Comparison of ENCODE assay signal across 24 cellular contexts in genomic region chr4:8910100-8910821, GRCh38. TPM values are rescaled to one million over a fixed set of nuclear protein-coding genes. Genes with fewer than 3 reads are reported as not detected.
A peak's percentile ranks its signal among the peaks of the same experiment; 100 is the strongest.
DNase-seq lines count a peak whose midpoint lies in the region; ATAC-seq and TF ChIP-seq lines count a peak whose summit lies in the region.
"Had no signal": no experiment of that assay in that cellular context is flagged by ENCODE, and none has a peak within 500 bp of the region (broad histone marks: within the 10 kb centered on the region; RNA-seq: fewer than 3 reads in every experiment).

No MANE protein-coding gene starts in this region.

- ATAC-seq in SK-N-SH treated with all-trans-retinoic acid at 6 μM for 48 hours, result no peak
- ATAC-seq in left lobe of liver, result no peak
- ATAC-seq in GM21825 (IDR thresholded peaks at IDR 0.05; ENCODE audit: unreplicated experiment), result no peak
- no peak for ATAC-seq in GM18909 (IDR thresholded peaks at IDR 0.05; ENCODE audit: poor library complexity, unreplicated experiment)

- H3K27ac ChIP-seq in SK-N-SH (ENCODE audit: low read depth in 2 of 2, low read length in 1 of 2) (no peak overlapping the region), stomach (no peak overlapping the region)
- H3K27ac ChIP-seq: 22Rv1, brain microvascular endothelial cell, neural progenitor cell, thyroid gland had no signal

- TF ChIP-seq CTCF in SK-N-SH (IDR thresholded peaks at IDR 0.05) (no peak), stomach (IDR thresholded peaks at IDR 0.05) (no peak)

- DNase-seq in SK-N-SH (peak; percentile 47), H7 (peak; percentile 53), left lobe of liver (ENCODE audit: low spot score) (peak; percentile 22), stomach (peak; percentile 23), activated T-cell treated with anti-CD3 and anti-CD28 coated beads for 4 hours (no peak)
- DNase-seq: activated CD4-positive, alpha-beta memory T cell treated with anti-CD3 and anti-CD28 coated beads for 36 hours; brain microvascular endothelial cell; foreskin melanocyte; midbrain; NCI-H774; SIG-M5; stimulated activated CD4-positive, alpha-beta T cell treated with anti-CD3 and anti-CD28 coated beads, Interleukin-15, amount 100 ng/mL, for 24 hours; thyroid gland had no signal

- H2AFZ ChIP-seq in SK-N-SH (ENCODE audit: low read depth), result no peak overlapping the region
- H2AFZ ChIP-seq: neural progenitor cell had no signal

- no peak for TF ChIP-seq POLR2A in stomach (IDR thresholded peaks at IDR 0.05)

- no peak overlapping the region for H3K4me2 ChIP-seq in SK-N-SH
- H3K4me2 ChIP-seq: neural progenitor cell had no signal

- H3K4me3 ChIP-seq in SK-N-SH (ENCODE audit: low read depth in 2 of 2, low read length in 1 of 2) (no peak overlapping the region), H7 (ENCODE audit: insufficient read depth, low read depth, low read length) (no peak overlapping the region), stomach (no peak overlapping the region)
- H3K4me3 ChIP-seq: HAP-1, neural progenitor cell, thyroid gland had no signal

- no peaks in the 10 kb centered on the region for H3K36me3 ChIP-seq in SK-N-SH (replicated peaks in 1 of 2; ENCODE audit: control insufficient read depth in 1 of 2, insufficient read depth in 2 of 2, low read length in 1 of 2)
- H3K36me3 ChIP-seq in H7 (replicated peaks; ENCODE audit: control insufficient read depth, insufficient read depth, low read length), result no peaks in the 10 kb centered on the region
- H3K36me3 ChIP-seq in stomach, result no peaks in the 10 kb centered on the region
- H3K36me3 ChIP-seq: brain microvascular endothelial cell, HAP-1, neural progenitor cell, thyroid gland had no signal

- H3K27me3 ChIP-seq in SK-N-SH (ENCODE audit: insufficient read depth) (no peaks in the 10 kb centered on the region), H7 (ENCODE audit: control insufficient read depth, insufficient read depth, low read length) (no peaks in the 10 kb centered on the region; the same call in 1 of the 2 replicates), stomach (peaks cover 0 to 90% (median 6%) of the 10 kb centered on the region in 3 donors)
- H3K27me3 ChIP-seq: brain microvascular endothelial cell, thyroid gland had no signal

- H3F3A ChIP-seq in SK-N-SH (replicated peaks; ENCODE audit: insufficient read depth), result no peaks in the 10 kb centered on the region

- H3K9me2 ChIP-seq in SK-N-SH, result no peaks in the 10 kb centered on the region

- POLR2A ChIA-PET in SK-N-SH (lab: Yijun Ruan, JAX), result no interaction called here

- TF ChIP-seq EP300 in SK-N-SH (IDR thresholded peaks at IDR 0.05; ENCODE audit: borderline replicate concordance in 1 of 2, low read depth in 1 of 2, low read length in 1 of 2) (no peak), stomach (IDR thresholded peaks at IDR 0.05) (no peak)

- no peak overlapping the region for H3K9ac ChIP-seq in SK-N-SH
- H3K9ac ChIP-seq: neural progenitor cell had no signal

- no peaks in the 10 kb centered on the region for H3K9me3 ChIP-seq in SK-N-SH
- H3K9me3 ChIP-seq in stomach, result no peaks in the 10 kb centered on the region
- H3K9me3 ChIP-seq: HAP-1, thyroid gland had no signal

- H3K79me2 ChIP-seq in SK-N-SH (ENCODE audit: insufficient read depth), result no peaks in the 10 kb centered on the region

- no peak for TF ChIP-seq RAD21 in SK-N-SH (IDR thresholded peaks at IDR 0.05; ENCODE audit: low read length)

- CTCF ChIA-PET in SK-N-SH (lab: Yijun Ruan, JAX), result interaction anchor here (1.5 to 3.0 kb wide), 3 partner anchors 8 to 303 kb away, joined by 3 to 15 read pairs (median 13); no protein-coding TSS in a partner anchor

- WGBS in SK-N-SH (ENCODE audit: low lambda C conversion rate), result 56% methylated on average over 19 of the region's 30 CpGs
- 74 to 84% (median 76%) methylated on average over 14 to 30 of the region's 30 CpGs for WGBS in stomach, 5 donors

- H3K4me1 ChIP-seq in SK-N-SH (ENCODE audit: control insufficient read depth in 1 of 2, insufficient read depth in 2 of 2, low read depth in 1 of 2, low read length in 1 of 2) (peaks cover 0 to 15% of the 10 kb centered on the region in 2 experiments; a peak in 1 of 4 replicates), stomach (no peaks in the 10 kb centered on the region)
- H3K4me1 ChIP-seq: HAP-1, neural progenitor cell, thyroid gland had no signal

- no peaks in the 10 kb centered on the region for H4K20me1 ChIP-seq in SK-N-SH (ENCODE audit: insufficient read depth)

- intact Hi-C loops in stomach (cut with DNase I; ENCODE audit: low total_unique reads), result loop anchor here (10.0 kb wide), 1 partner anchor 305 kb away; no protein-coding TSS in a partner anchor

TF ChIP-seq in SK-N-SH, 30 proteins besides CTCF, POLR2A, EP300 and RAD21 (continues in another document):
- TF ChIP-seq REST (IDR thresholded peaks at IDR 0.05; ENCODE audit: low read depth, low read length), result no peak

TF ChIP-seq in SK-N-SH treated with all-trans-retinoic acid at 6 μM for 48 hours, 23 proteins besides CTCF, POLR2A, EP300 and RAD21:
- TF ChIP-seq ZC3H10 (CRISPR knock-in tag; IDR thresholded peaks at IDR 0.05) (no peak), PPARA (CRISPR knock-in tag; IDR thresholded peaks at IDR 0.05; ENCODE audit: borderline replicate concordance) (no peak), CSDC2 (CRISPR knock-in tag; IDR thresholded peaks at IDR 0.05) (no peak), POU6F1 (CRISPR knock-in tag; IDR thresholded peaks at IDR 0.05; ENCODE audit: borderline replicate concordance, low read depth) (no peak), CSRNP3 (CRISPR knock-in tag; IDR thresholded peaks at IDR 0.05) (no peak), ZNF565 (CRISPR knock-in tag; conservative IDR thresholded peaks at IDR 0.05; ENCODE audit: low read depth) (no peak), ZNF70 (CRISPR knock-in tag; IDR thresholded peaks at IDR 0.05) (no peak), SNAI2 (CRISPR knock-in tag; IDR thresholded peaks at IDR 0.05) (no peak), TSHZ2 (CRISPR knock-in tag; IDR thresholded peaks at IDR 0.05) (no peak)

RNA-seq across cellular contexts. Expression of gene HMX1, which starts 38.6 kb away (rescaled TPM):
- polyA plus RNA-seq in SK-N-SH (2012; rRNA removed) (0.11 and 0.20 TPM in 2 replicates), stomach (not detected)
- 0.12 and 0.24 TPM in 2 replicates for polyA plus RNA-seq in SK-N-SH (2012; cell fraction: cytosol; rRNA removed)
- polyA plus RNA-seq in SK-N-SH (2012; cell fraction: nucleus; rRNA removed), result 0.07 and 0.11 TPM in 2 replicates
- 2.0 and 4.4 TPM in 2 replicates for total RNA-seq in H7 (2014; rRNA removed; shearing (Covaris generic))
- total RNA-seq in left lobe of liver (not detected), stomach (under 1 TPM in 1 of 5 donors, not detected in 4; 0.37 TPM)
- total RNA-seq: activated CD4-positive, alpha-beta memory T cell treated with anti-CD3 and anti-CD28 coated beads for 36 hours; epithelial cell of proximal tubule; OCI-LY7; renal cortical epithelial cell; T-helper 1 cell treated with Interleukin-12 subunit alpha and Interleukin-12 subunit beta and Interleukin-4 antibody, amounts not matched to agents 30 ng/mL and 1 ng/mL, for 36 hours had no signal
- polyA plus RNA-seq: BJ had no signal
